In the genomic region with DNA sequence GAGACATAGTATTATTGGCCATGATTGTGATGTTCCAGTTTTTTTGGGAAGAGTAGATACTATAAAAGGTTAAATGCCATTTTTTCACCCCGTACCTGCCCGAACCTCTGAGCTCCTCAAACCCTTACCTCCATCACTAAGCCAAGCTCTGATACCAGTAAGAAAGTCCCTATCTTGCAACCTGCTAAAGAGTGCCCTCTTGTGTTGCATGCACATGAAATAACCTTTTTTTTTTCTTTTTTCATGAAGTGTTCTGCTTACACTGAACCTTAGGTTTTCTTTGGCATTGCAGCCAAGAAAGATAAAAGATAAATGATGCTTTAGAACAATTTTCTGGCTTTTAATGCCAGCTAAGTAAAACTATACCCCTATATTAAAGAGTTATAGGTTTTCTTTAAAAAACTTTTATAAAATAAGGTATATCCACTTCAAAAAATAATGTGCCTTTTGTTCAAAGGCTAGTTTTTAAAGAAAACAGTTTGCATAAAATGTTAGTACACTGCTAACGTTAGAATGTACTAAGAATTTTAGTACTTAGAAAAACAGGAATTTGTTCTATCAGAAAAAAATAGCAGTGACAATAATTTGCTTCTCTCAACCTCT, we compare ENCODE assay signal across 9 cellular contexts.
DNase-seq lines count a peak whose midpoint lies in the region; ATAC-seq and TF ChIP-seq lines count a peak whose summit lies in the region.
"Had no signal": no experiment of that assay in that cellular context is flagged by ENCODE, and none has a peak within 500 bp of the region (broad histone marks: within the 10 kb centered on the region; RNA-seq: fewer than 3 reads in every experiment).

No MANE protein-coding gene starts in this region.

- H3K4me1 ChIP-seq in osteoblast (ENCODE audit: insufficient read depth, low read length): no peaks in the 10 kb centered on the region

- H2AFZ ChIP-seq in osteoblast (ENCODE audit: low read length): no peak overlapping the region

- H3K27ac ChIP-seq in dorsolateral prefrontal cortex (no peak overlapping the region), osteoblast (ENCODE audit: low read depth, low read length) (no peak overlapping the region)

- TF ChIP-seq CTCF in dorsolateral prefrontal cortex (IDR thresholded peaks at IDR 0.05 in 54 of 56, conservative IDR thresholded peaks at IDR 0.05 in 2 of 56; ENCODE audit: low read depth in 1 of 56, partially characterized antibody in 56 of 56) (peak; percentile 18 to 88 (median 68)), osteoblast (IDR thresholded peaks at IDR 0.05; ENCODE audit: extremely low read depth, low read depth, low read length) (peak; percentile 73)

- no peaks in the 10 kb centered on the region for H3K79me2 ChIP-seq in osteoblast (ENCODE audit: insufficient read depth, low read length)

- no peaks in the 10 kb centered on the region for H3K27me3 ChIP-seq in dorsolateral prefrontal cortex
- no peaks in the 10 kb centered on the region for H3K27me3 ChIP-seq in osteoblast (ENCODE audit: insufficient read depth, low read length)

- H3K4me2 ChIP-seq in osteoblast (ENCODE audit: insufficient read depth, low read length): no peak overlapping the region

- H3K4me3 ChIP-seq in dorsolateral prefrontal cortex (no peak overlapping the region), osteoblast (ENCODE audit: insufficient read depth, low read length) (no peak overlapping the region)

- intact Hi-C loops in dorsolateral prefrontal cortex (cut with DNase I): loop anchor here (2.0 to 10.0 kb wide), 4 partner anchors 40 to 342 kb away; no protein-coding TSS in a partner anchor

- no peaks in the 10 kb centered on the region for H4K20me1 ChIP-seq in osteoblast (ENCODE audit: insufficient read depth, low read length)

- H3K36me3 ChIP-seq in osteoblast (ENCODE audit: insufficient read depth, low read length): no peaks in the 10 kb centered on the region

- no peaks in the 10 kb centered on the region for H3K9me3 ChIP-seq in osteoblast (ENCODE audit: low read depth, low read length)

- DNase-seq in DMS53 (lab: John Stamatoyannopoulos, UW): peak; percentile 79
- DNase-seq in HK-2 (ENCODE audit: unreplicated experiment): peak; percentile 2
- DNase-seq in NOMO-1 treated with dmso at 0.1 percent for 144 hours (lab: John Stamatoyannopoulos, UW; ENCODE audit: unreplicated experiment): peak; percentile 5
- no peak for DNase-seq in dorsolateral prefrontal cortex
- no peak for DNase-seq in osteoblast (ENCODE audit: insufficient read length, low spot score, missing footprints)
- no peak for DNase-seq in ecto neural progenitor cell (ENCODE audit: low spot score)
- DNase-seq: naive B cell had no signal

- ATAC-seq in GM19455 (IDR thresholded peaks at IDR 0.05; ENCODE audit: unreplicated experiment) (no peak), GM19397 (IDR thresholded peaks at IDR 0.05; ENCODE audit: unreplicated experiment) (no peak)

Comparison
In these comparisons a context has a peak if more than half of its experiments do, and no peak if none do; other contexts are left out.
1. DNase-seq: peak in DMS53 (single experiment), HK-2 (single experiment) and NOMO-1 treated with dmso at 0.1 percent for 144 hours (single experiment); none in dorsolateral prefrontal cortex (0 of 10), osteoblast (single experiment) and ecto neural progenitor cell (single experiment).